In the genomic region with DNA sequence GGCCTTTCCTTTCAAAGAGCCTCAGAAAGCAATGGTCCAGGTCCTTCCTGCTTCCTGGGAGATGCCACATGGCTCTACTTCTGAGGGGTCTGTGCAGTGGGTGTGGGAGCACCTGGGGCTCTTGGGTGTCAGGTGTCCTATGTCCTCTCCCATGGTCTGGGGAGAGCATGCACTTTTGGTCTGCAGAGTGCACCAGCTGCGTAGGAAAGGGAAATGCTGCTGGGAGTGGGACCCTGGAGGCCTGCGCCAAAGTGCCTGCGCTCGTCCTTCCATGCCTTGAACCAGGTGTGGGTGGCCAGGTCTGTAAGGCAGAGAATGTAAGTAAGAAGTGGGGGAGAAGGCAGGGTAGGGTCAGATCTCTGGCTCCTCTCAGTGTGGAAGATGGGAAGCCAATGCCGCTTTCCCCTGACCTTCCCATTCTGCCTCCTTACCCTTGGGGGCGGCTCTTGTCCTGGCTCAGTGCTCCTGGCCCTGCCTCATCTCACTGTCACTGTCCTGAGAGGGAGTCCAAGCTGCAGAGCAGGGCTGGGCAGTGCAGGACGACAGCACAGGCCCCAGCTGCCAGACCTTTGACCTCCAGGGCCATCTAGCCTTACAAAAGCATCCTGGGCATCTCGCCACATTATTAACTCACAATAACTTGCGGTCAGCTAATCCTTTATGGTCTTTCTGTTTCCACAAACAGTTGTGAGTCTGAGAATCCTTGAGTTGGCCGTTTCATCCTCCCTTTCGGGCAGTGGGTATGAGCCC, we compare ENCODE assay signal across 1 cellular context.
TF ChIP-seq lines count a peak whose summit lies in the region.

No MANE protein-coding gene starts in this region.

TF ChIP-seq in HepG2, 621 proteins besides CTCF, POLR2A, EP300 and RAD21:
- TF ChIP-seq ONECUT2 (CRISPR knock-in tag; IDR thresholded peaks at IDR 0.05) (no peak), HNF4A (CRISPR knock-in tag; IDR thresholded peaks at IDR 0.05) (no peak), NR2F2 (IDR thresholded peaks at IDR 0.05; ENCODE audit: borderline replicate concordance, low read depth) (no peak)
- TF ChIP-seq, protein P1, sequence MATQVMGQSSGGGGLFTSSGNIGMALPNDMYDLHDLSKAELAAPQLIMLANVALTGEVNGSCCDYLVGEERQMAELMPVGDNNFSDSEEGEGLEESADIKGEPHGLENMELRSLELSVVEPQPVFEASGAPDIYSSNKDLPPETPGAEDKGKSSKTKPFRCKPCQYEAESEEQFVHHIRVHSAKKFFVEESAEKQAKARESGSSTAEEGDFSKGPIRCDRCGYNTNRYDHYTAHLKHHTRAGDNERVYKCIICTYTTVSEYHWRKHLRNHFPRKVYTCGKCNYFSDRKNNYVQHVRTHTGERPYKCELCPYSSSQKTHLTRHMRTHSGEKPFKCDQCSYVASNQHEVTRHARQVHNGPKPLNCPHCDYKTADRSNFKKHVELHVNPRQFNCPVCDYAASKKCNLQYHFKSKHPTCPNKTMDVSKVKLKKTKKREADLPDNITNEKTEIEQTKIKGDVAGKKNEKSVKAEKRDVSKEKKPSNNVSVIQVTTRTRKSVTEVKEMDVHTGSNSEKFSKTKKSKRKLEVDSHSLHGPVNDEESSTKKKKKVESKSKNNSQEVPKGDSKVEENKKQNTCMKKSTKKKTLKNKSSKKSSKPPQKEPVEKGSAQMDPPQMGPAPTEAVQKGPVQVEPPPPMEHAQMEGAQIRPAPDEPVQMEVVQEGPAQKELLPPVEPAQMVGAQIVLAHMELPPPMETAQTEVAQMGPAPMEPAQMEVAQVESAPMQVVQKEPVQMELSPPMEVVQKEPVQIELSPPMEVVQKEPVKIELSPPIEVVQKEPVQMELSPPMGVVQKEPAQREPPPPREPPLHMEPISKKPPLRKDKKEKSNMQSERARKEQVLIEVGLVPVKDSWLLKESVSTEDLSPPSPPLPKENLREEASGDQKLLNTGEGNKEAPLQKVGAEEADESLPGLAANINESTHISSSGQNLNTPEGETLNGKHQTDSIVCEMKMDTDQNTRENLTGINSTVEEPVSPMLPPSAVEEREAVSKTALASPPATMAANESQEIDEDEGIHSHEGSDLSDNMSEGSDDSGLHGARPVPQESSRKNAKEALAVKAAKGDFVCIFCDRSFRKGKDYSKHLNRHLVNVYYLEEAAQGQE (IDR thresholded peaks at IDR 0.05; ENCODE audit: borderline replicate concordance in 1 of 2, low read depth in 1 of 2, low read length in 2 of 2): no peak
